Comparison of ENCODE assay signal across 8 cellular contexts in genomic region chr12:66170606-66171005, GRCh38. TPM values are rescaled to one million over a fixed set of nuclear protein-coding genes. Genes with fewer than 3 reads are reported as not detected.
DNase-seq lines count a peak whose midpoint lies in the region; ATAC-seq and TF ChIP-seq lines count a peak whose summit lies in the region.
"Had no signal": no experiment of that assay in that cellular context is flagged by ENCODE, and none has a peak within 500 bp of the region (broad histone marks: within the 10 kb centered on the region; RNA-seq: fewer than 3 reads in every experiment).

No MANE protein-coding gene starts in this region.

- no peak for DNase-seq in HCT116 (ENCODE audit: low read depth, low spot score)
- no peak for DNase-seq in RWPE2 (ENCODE audit: low spot score)
- no peak for DNase-seq in esophagus muscularis mucosa (ENCODE audit: extremely low spot score)
- no peak for DNase-seq in erythroblast (lab: John Stamatoyannopoulos, UW)
- DNase-seq in 8988T, result no peak

- H3K27ac ChIP-seq in HCT116 (ENCODE audit: low read depth, low read length) (peak overlapping the region; percentile 98; the same call in 1 of the 2 replicates), RWPE2 (ENCODE audit: poor library complexity, severe bottlenecking) (peak overlapping the region; percentile 90), esophagus muscularis mucosa (replicated peaks in 1 of 4) (peak overlapping the region; percentile 98 to 100 (median 98))

- TF ChIP-seq POLR2A in HCT116 (IDR thresholded peaks at IDR 0.05; ENCODE audit: borderline replicate concordance, extremely low read depth, insufficient read depth, insufficient read length), result no peak
- no peak for TF ChIP-seq POLR2A in esophagus muscularis mucosa (IDR thresholded peaks at IDR 0.05; ENCODE audit: low read depth)
- no peak for TF ChIP-seq POLR2A in erythroblast (IDR thresholded peaks at IDR 0.05; ENCODE audit: low read length)

- H3K9ac ChIP-seq in HCT116 (ENCODE audit: low read length) (no peak overlapping the region), skeletal muscle satellite cell (ENCODE audit: low read depth, low read length) (peak overlapping the region; percentile 96)

- peaks cover 4 to 19% of the 10 kb centered on the region in 2 experiments for H3K4me1 ChIP-seq in HCT116 (ENCODE audit: control insufficient read depth in 1 of 2, insufficient read depth in 2 of 2, low read length in 2 of 2)
- peaks cover 8% of the 10 kb centered on the region for H3K4me1 ChIP-seq in RWPE2 (ENCODE audit: insufficient read depth, poor library complexity, severe bottlenecking)
- peaks cover 12 to 29% (median 21%) of the 10 kb centered on the region in 4 donors for H3K4me1 ChIP-seq in esophagus muscularis mucosa
- peaks cover 9% of the 10 kb centered on the region for H3K4me1 ChIP-seq in skeletal muscle satellite cell (ENCODE audit: control insufficient read depth, insufficient read depth, low read length)

- no peaks in the 10 kb centered on the region for H3K9me3 ChIP-seq in HCT116 (ENCODE audit: control insufficient read depth in 1 of 2, insufficient read depth in 1 of 2, low read depth in 1 of 2, low read length in 2 of 2)
- no peaks in the 10 kb centered on the region for H3K9me3 ChIP-seq in RWPE2 (ENCODE audit: severe bottlenecking)
- H3K9me3 ChIP-seq in esophagus muscularis mucosa, result no peaks in the 10 kb centered on the region
- no peaks in the 10 kb centered on the region for H3K9me3 ChIP-seq in skeletal muscle satellite cell (replicated peaks; ENCODE audit: low read length)

- H3K4me3 ChIP-seq in HCT116 (replicated peaks in 1 of 2; ENCODE audit: low read depth in 1 of 2, low read length in 2 of 2) (no peak overlapping the region; a peak in 1 of 4 replicates), RWPE2 (ENCODE audit: severe bottlenecking) (no peak overlapping the region), esophagus muscularis mucosa (peak overlapping the region; percentile 78 to 97 (median 88)), skeletal muscle satellite cell (ENCODE audit: low read length) (peak overlapping the region; percentile 98)

- TF ChIP-seq EP300 in esophagus muscularis mucosa (IDR thresholded peaks at IDR 0.05), result no peak

- H3K4me2 ChIP-seq in HCT116 (ENCODE audit: low read length) (peak overlapping the region; percentile 80), skeletal muscle satellite cell (ENCODE audit: low read length) (peak overlapping the region; percentile 90)

- no peak overlapping the region for H2AFZ ChIP-seq in HCT116 (ENCODE audit: low read depth, low read length, poor library complexity, severe bottlenecking)

- H3K79me2 ChIP-seq in HCT116 (ENCODE audit: insufficient read depth, low read length), result peaks cover 36% of the 10 kb centered on the region

- ATAC-seq in HCT116, result no peak
- ATAC-seq in RWPE2 (ENCODE audit: low read depth), result no peak
- no peak for ATAC-seq in GM21360 (IDR thresholded peaks at IDR 0.05; ENCODE audit: unreplicated experiment)

- CTCF ChIA-PET in HCT116 (lab: Charles Lee), result interaction anchor here (1.3 to 2.2 kb wide), 3 partner anchors 11 to 99 kb away, joined by 3 to 17 read pairs (median 8); no protein-coding TSS in a partner anchor

- H3K27me3 ChIP-seq in HCT116 (ENCODE audit: insufficient read depth, low read length) (no peaks in the 10 kb centered on the region), RWPE2 (ENCODE audit: insufficient read depth, poor library complexity, severe bottlenecking) (no peaks in the 10 kb centered on the region), esophagus muscularis mucosa (no peaks in the 10 kb centered on the region), skeletal muscle satellite cell (ENCODE audit: control insufficient read depth, insufficient read depth, low read length) (no peaks in the 10 kb centered on the region)
- H3K27me3 ChIP-seq: cardiac muscle cell had no signal

- H3K36me3 ChIP-seq in HCT116 (ENCODE audit: control insufficient read depth in 1 of 2, insufficient read depth in 2 of 2, low read length in 2 of 2), result peaks cover 0 to 13% of the 10 kb centered on the region in 2 experiments; a peak in 2 of 4 replicates
- H3K36me3 ChIP-seq in RWPE2 (ENCODE audit: low read depth), result peaks cover 16% of the 10 kb centered on the region
- H3K36me3 ChIP-seq in esophagus muscularis mucosa, result peaks cover 0 to 6% (median 0%) of the 10 kb centered on the region in 4 donors
- H3K36me3 ChIP-seq in skeletal muscle satellite cell (ENCODE audit: insufficient read depth, low read length), result peaks cover 5% of the 10 kb centered on the region
- H3K36me3 ChIP-seq: cardiac muscle cell had no signal

- RAD21 ChIA-PET in HCT116 (lab: Charles Lee; ENCODE audit: low non-redundant PET in 1 of 2, low total read pairs in 2 of 2, uncharacterized antibody in 2 of 2, unreplicated experiment in 2 of 2), result no interaction called here

- 98% methylated on average over 3 of the region's 3 CpGs for WGBS in esophagus muscularis mucosa

- TF ChIP-seq RAD21 in HCT116 (IDR thresholded peaks at IDR 0.05; ENCODE audit: low read depth), result no peak

- POLR2A ChIA-PET in HCT116 (lab: Charles Lee), result no interaction called here

- H3K9me2 ChIP-seq in HCT116 (ENCODE audit: insufficient read depth), result no peaks in the 10 kb centered on the region

- intact Hi-C loops in HCT116 (cut with micrococcal nuclease) (no loop called here), esophagus muscularis mucosa (cut with DNase I) (no loop called here)

- TF ChIP-seq CTCF in HCT116 (IDR thresholded peaks at IDR 0.05 in 2 of 3, conservative IDR thresholded peaks at IDR 0.05 in 1 of 3; ENCODE audit: borderline replicate concordance in 1 of 3, insufficient read depth in 1 of 3, low read depth in 2 of 3, low read length in 2 of 3) (no peak), RWPE2 (IDR thresholded peaks at IDR 0.05; ENCODE audit: poor library complexity, severe bottlenecking) (no peak), esophagus muscularis mucosa (IDR thresholded peaks at IDR 0.05) (no peak)

- BruUV-seq in HCT116 (replicated peaks; lab: Mats Ljungman, UMichigan), result no TSS peak

- no peaks in the 10 kb centered on the region for H4K20me1 ChIP-seq in HCT116 (ENCODE audit: insufficient read depth)

TF ChIP-seq in HCT116, 20 proteins besides CTCF, POLR2A, EP300 and RAD21:
- TF ChIP-seq ZNF274 (IDR thresholded peaks at IDR 0.05; ENCODE audit: low read depth, low read length), result no peak
- no peak for TF ChIP-seq POLR2AphosphoS5 (IDR thresholded peaks at IDR 0.05; ENCODE audit: low read depth, low read length)
- no peak for TF ChIP-seq SP1 (IDR thresholded peaks at IDR 0.05; ENCODE audit: low read depth)
- TF ChIP-seq YY1 (IDR thresholded peaks at IDR 0.05; ENCODE audit: extremely low read depth, insufficient replicate concordance, low read depth, low read length), result no peak
- no peak for TF ChIP-seq SRF (IDR thresholded peaks at IDR 0.05; ENCODE audit: low read depth)
- no peak for TF ChIP-seq FOSL1 (IDR thresholded peaks at IDR 0.05; ENCODE audit: low read depth)
- no peak for TF ChIP-seq CBX3 (IDR thresholded peaks at IDR 0.05; ENCODE audit: low read depth)
- TF ChIP-seq ZFX (IDR thresholded peaks at IDR 0.05), result no peak
- no peak for TF ChIP-seq SIN3A (IDR thresholded peaks at IDR 0.05; ENCODE audit: low read depth)
- TF ChIP-seq EZH2 (IDR thresholded peaks at IDR 0.05), result no peak
- TF ChIP-seq MAX (IDR thresholded peaks at IDR 0.05), result no peak
- TF ChIP-seq ATF3 (IDR thresholded peaks at IDR 0.05), result no peak
- TF ChIP-seq ELF1 (IDR thresholded peaks at IDR 0.05; ENCODE audit: borderline replicate concordance, low read depth), result no peak
- no peak for TF ChIP-seq ZBTB33 (IDR thresholded peaks at IDR 0.05; ENCODE audit: extremely low read depth, insufficient replicate concordance, low read length)
- TF ChIP-seq EGR1 (IDR thresholded peaks at IDR 0.05; ENCODE audit: low read depth), result no peak
- TF ChIP-seq TCF7L2 (IDR thresholded peaks at IDR 0.05; ENCODE audit: borderline replicate concordance, extremely low read depth, insufficient read depth, insufficient read length), result no peak
- no peak for TF ChIP-seq JUND (IDR thresholded peaks at IDR 0.05)

RNA-seq across cellular contexts. Expression of gene TMBIM4, which starts 0.8 kb away (rescaled TPM):
- total RNA-seq in HCT116 (2021; ENCODE audit: unreplicated experiment), result 51.1 TPM
- polyA plus RNA-seq in HCT116 (2012), result 29.1 and 39.7 TPM in 2 replicates
- total RNA-seq in esophagus muscularis mucosa, result 100 to 1,000 TPM in 3 of 4 donors, 10 to 100 TPM in 1; 92.2 to 156 (median 115) TPM
- total RNA-seq in skeletal muscle satellite cell (2012; rRNA removed), result 87.5 and 111 TPM in 2 replicates

RNA-seq across cellular contexts. Expression of gene IRAK3, which starts 18.4 kb away (rescaled TPM):
- total RNA-seq in HCT116 (2021; ENCODE audit: unreplicated experiment) (0.12 TPM), esophagus muscularis mucosa (10 to 100 TPM; 12.2 to 21.5 (median 13.6) TPM)
- polyA plus RNA-seq in HCT116 (2012), result 0.01 and 0.03 TPM in 2 replicates
- total RNA-seq in skeletal muscle satellite cell (2012; rRNA removed), result 16.2 TPM in 2 replicates

RNA-seq across cellular contexts. Expression of gene LLPH, which starts 40.1 kb away (rescaled TPM):
- total RNA-seq in HCT116 (2021; ENCODE audit: unreplicated experiment), result 45.6 TPM
- 12.1 and 20.1 TPM in 2 replicates for polyA plus RNA-seq in HCT116 (2012)
- 10 to 100 TPM in 1 of 4 donors, 1 to 10 TPM in 3; 5.8 to 12.6 (median 7.8) TPM for total RNA-seq in esophagus muscularis mucosa
- 3.1 and 4.3 TPM in 2 replicates for total RNA-seq in skeletal muscle satellite cell (2012; rRNA removed)

Comparison
In these comparisons a context has a peak if more than half of its experiments do, and no peak if none do; other contexts are left out.
1. H3K4me3 ChIP-seq: peak in esophagus muscularis mucosa (4 of 4) and skeletal muscle satellite cell (single experiment); none in HCT116 (0 of 2) and RWPE2 (single experiment).
2. RNA of gene IRAK3, which starts 18.4 kb away (total RNA-seq): 12.2 to 21.5 TPM in esophagus muscularis mucosa; 0.12 TPM in HCT116 (single experiment); every median in the first group is over 10 times any median in the second.
3. Peak in every context shown above with its lines, with median percentiles within 50 percentile points of each other: H3K27ac ChIP-seq.